In genomic region chr9:69174645-69175487, GRCh38 we compare ENCODE assay signal across 8 cellular contexts. TPM values are rescaled to one million over a fixed set of nuclear protein-coding genes. Genes with fewer than 3 reads are reported as not detected.
DNase-seq lines count a peak whose midpoint lies in the region; ATAC-seq and TF ChIP-seq lines count a peak whose summit lies in the region.

No MANE protein-coding gene starts in this region.

- H3K36me3 ChIP-seq in Peyer's patch (no peaks in the 10 kb centered on the region), smooth muscle cell (ENCODE audit: low read depth) (no peaks in the 10 kb centered on the region)

- no peaks in the 10 kb centered on the region for H4K20me1 ChIP-seq in smooth muscle cell (ENCODE audit: low read depth)

- DNase-seq in COLO668 (lab: John Stamatoyannopoulos, UW; ENCODE audit: unreplicated experiment): peak; percentile 33
- DNase-seq in Peyer's patch: peak in 2 of 3 donors; percentile 17 to 48
- DNase-seq in iPS-NIHi11 (ENCODE audit: low spot score): peak; percentile 38
- DNase-seq in smooth muscle cell (lab: John Stamatoyannopoulos, UW; ENCODE audit: unreplicated experiment): peak; percentile 50
- DNase-seq in NCI-H128 (lab: John Stamatoyannopoulos, UW; ENCODE audit: unreplicated experiment): no peak

- peaks cover 0 to 30% (median 5%) of the 10 kb centered on the region in 4 donors for H3K4me1 ChIP-seq in Peyer's patch
- peaks cover 15% of the 10 kb centered on the region for H3K4me1 ChIP-seq in smooth muscle cell (ENCODE audit: low read depth)

- peaks cover 20% of the 10 kb centered on the region for H3K4me1 Mint-ChIP-seq in brain

- H3K4me3 Mint-ChIP-seq in brain: peak overlapping the region; percentile 85 to 94 (median 87)

- H3K36me3 Mint-ChIP-seq in brain: no peaks in the 10 kb centered on the region

- H3K27ac Mint-ChIP-seq in brain: peak overlapping the region in 2 of 5 experiments; percentile 28 to 67

- H3K9me3 Mint-ChIP-seq in brain: no peaks in the 10 kb centered on the region

- no peak for TF ChIP-seq POLR2A in Peyer's patch (IDR thresholded peaks at IDR 0.05)

- peak overlapping the region; percentile 83 for H3K4me2 ChIP-seq in smooth muscle cell

- H3K4me3 ChIP-seq in Peyer's patch (peak overlapping the region; percentile 38 to 63 (median 58)), smooth muscle cell (peak overlapping the region; percentile 58)

- H3K27ac ChIP-seq in Peyer's patch: peak overlapping the region in 3 of 4 donors; percentile 53 to 71 (median 69)
- H3K27ac ChIP-seq in smooth muscle cell (ENCODE audit: low read depth): peak overlapping the region; percentile 98

- H3K27me3 ChIP-seq in Peyer's patch (no peaks in the 10 kb centered on the region), smooth muscle cell (ENCODE audit: low read depth) (no peaks in the 10 kb centered on the region)

- no peak overlapping the region for H2AFZ ChIP-seq in smooth muscle cell (ENCODE audit: low read depth)

- H3K27me3 Mint-ChIP-seq in brain: peaks cover 59% of the 10 kb centered on the region

- H3K9me3 ChIP-seq in Peyer's patch (no peaks in the 10 kb centered on the region), smooth muscle cell (replicated peaks; ENCODE audit: low read depth) (no peaks in the 10 kb centered on the region)

- H3K79me2 ChIP-seq in smooth muscle cell (ENCODE audit: low read depth): peaks cover 23% of the 10 kb centered on the region

- no peak for TF ChIP-seq CTCF in Peyer's patch (IDR thresholded peaks at IDR 0.05)
- no peak for TF ChIP-seq CTCF in brain (conservative IDR thresholded peaks at IDR 0.05)
- no peak for TF ChIP-seq CTCF in smooth muscle cell (IDR thresholded peaks at IDR 0.05; ENCODE audit: borderline replicate concordance, insufficient read depth, poor library complexity, severe bottlenecking)

- H3F3A ChIP-seq in smooth muscle cell (ENCODE audit: low read depth): peaks cover 26% of the 10 kb centered on the region

- H3K9ac ChIP-seq in smooth muscle cell (ENCODE audit: low read depth): peak overlapping the region; percentile 91

- 3% methylated on average over 19 of the region's 19 CpGs for WGBS in smooth muscle cell (ENCODE audit: low lambda C conversion rate)

- peak; percentile 36 for ATAC-seq in GM19043 (IDR thresholded peaks at IDR 0.05; ENCODE audit: low read depth, unreplicated experiment)
- ATAC-seq in HG03108 (IDR thresholded peaks at IDR 0.05; ENCODE audit: unreplicated experiment): peak; percentile 39

RNA-seq across cellular contexts. Expression of gene TJP2, which starts 0.8 kb away (rescaled TPM):
- total RNA-seq in Peyer's patch (100 to 1,000 TPM; 102 to 405 (median 263) TPM), smooth muscle cell (48.4 and 49.9 TPM in 2 replicates)
- polyA plus RNA-seq in brain (ENCODE audit: insufficient read depth, low read depth, low replicate concordance) (71.8 TPM), smooth muscle cell (14.9 and 47.5 TPM in 2 replicates)
